29 cellular contexts compared by ENCODE assay signal in genomic region chr11:21769188-21769587, GRCh38.
"Had no signal": no experiment of that assay in that cellular context is flagged by ENCODE, and none has a peak within 500 bp of the region (broad histone marks: within the 10 kb centered on the region; RNA-seq: fewer than 3 reads in every experiment).

No MANE protein-coding gene starts in this region.

- ATAC-seq: activated CD4-positive, CD25-positive, alpha-beta regulatory T cell treated with anti-CD3 and anti-CD28 coated beads, Interleukin-2, amount 50 U/mL, for 24 hours; activated CD8-positive, alpha-beta memory T cell treated with anti-CD3 and anti-CD28 coated beads, Interleukin-2, amount 10 ng/mL, durations not matched to agents 7 days and 5 days; activated CD8-positive, alpha-beta T cell treated with anti-CD3 and anti-CD28 coated beads, Interleukin-2, amount 10 ng/mL, durations not matched to agents 7 days and 5 days; activated naive CD8-positive, alpha-beta T cell treated with anti-CD3 and anti-CD28 coated beads, Interleukin-2, amount 50 U/mL, for 24 hours; body of pancreas; effector memory CD8-positive, alpha-beta T cell; foreskin keratinocyte; T-helper 17 cell had no signal

- H3K4me3 ChIP-seq: adrenal gland, body of pancreas, esophagus muscularis mucosa had no signal

- H3K27me3 ChIP-seq: adrenal gland, body of pancreas, esophagus muscularis mucosa, foreskin keratinocyte had no signal

- H3K4me1 ChIP-seq: adrenal gland, body of pancreas, esophagus muscularis mucosa, foreskin keratinocyte had no signal

- H3K27ac ChIP-seq: adrenal gland, body of pancreas, esophagus muscularis mucosa, foreskin keratinocyte, WERI-Rb-1 had no signal

- H3K36me3 ChIP-seq: adrenal gland, esophagus muscularis mucosa, WERI-Rb-1 had no signal

- DNase-seq: activated B cell treated with CpG ODN at 0.5 μM for 24 hours; activated CD4-positive, alpha-beta memory T cell treated with anti-CD3 and anti-CD28 coated beads for 36 hours; activated CD4-positive, alpha-beta T cell treated with anti-CD3 and anti-CD28 coated beads, Interleukin-2, amount 10 ng/mL, durations not matched to agents 24 days and 14 days; activated CD8-positive, alpha-beta memory T cell treated with anti-CD3 and anti-CD28 coated beads, Interleukin-2, amount 10 ng/mL, durations not matched to agents 7 days and 5 days; activated CD8-positive, alpha-beta memory T cell treated with anti-CD3 and anti-CD28 coated beads, Interleukin-2, amount 50 U/mL, for 4 hours; activated CD8-positive, alpha-beta T cell treated with anti-CD3 and anti-CD28 coated beads, Interleukin-2, amount 10 ng/mL, durations not matched to agents 7 days and 5 days; activated effector memory CD4-positive, alpha-beta T cell treated with anti-CD3 and anti-CD28 coated beads, Interleukin-2, amount 50 U/mL, for 16 hours; activated naive CD4-positive, alpha-beta T cell treated with anti-CD3 and anti-CD28 coated beads for 36 hours; activated naive CD8-positive, alpha-beta T cell treated with anti-CD3 and anti-CD28 coated beads for 36 hours; activated naive CD8-positive, alpha-beta T cell treated with anti-CD3 and anti-CD28 coated beads, Interleukin-2, amount 50 U/mL, for 24 hours; activated T-cell treated with anti-CD3 and anti-CD28 coated beads, Interleukin-2, amount 50 U/mL, for 1 hour; activated T-cell treated with anti-CD3 and anti-CD28 coated beads, Interleukin-2, amount 50 U/mL, for 48 hours; adrenal gland; amygdala; aorta; body of pancreas; caudate nucleus; cortex of kidney; dermis blood vessel endothelial cell; effector CD4-positive, alpha-beta T cell; effector memory CD8-positive, alpha-beta T cell; erythroblast; foreskin keratinocyte; head of caudate nucleus; T-helper 17 cell; T1000; WERI-Rb-1 had no signal

- H3K9me3 ChIP-seq: adrenal gland, body of pancreas had no signal
